In genomic region chr4:26953770-26954423, GRCh38 we compare ENCODE assay signal across 23 cellular contexts.
DNase-seq lines count a peak whose midpoint lies in the region; ATAC-seq, FAIRE-seq and TF ChIP-seq lines count a peak whose summit lies in the region.
"Had no signal": no experiment of that assay in that cellular context is flagged by ENCODE, and none has a peak within 500 bp of the region (broad histone marks: within the 10 kb centered on the region; RNA-seq: fewer than 3 reads in every experiment).

No MANE protein-coding gene starts in this region.

- H2AFZ ChIP-seq in OCI-LY3 (ENCODE audit: low read depth, low read length) = no peak overlapping the region

- H3K9ac ChIP-seq in OCI-LY3 (ENCODE audit: low read length) = no peak overlapping the region

- H3K27me3 Mint-ChIP-seq in activated naive CD8-positive, alpha-beta T cell = no peaks in the 10 kb centered on the region
- H3K27me3 Mint-ChIP-seq in activated naive CD8-positive, alpha-beta T cell treated with anti-CD3 and anti-CD28 coated beads, Interleukin-2, amount 50 U/mL, for 24 hours = no peaks in the 10 kb centered on the region
- H3K27me3 Mint-ChIP-seq in stimulated activated naive B cell treated with anti-CD40 and anti-IgM and Interleukin-4, amounts not matched to agents 10 μg/mL and 1 μg/mL and 100 μg/mL, for 72 hours = no peaks in the 10 kb centered on the region
- H3K27me3 Mint-ChIP-seq in MCF 10A (ENCODE audit: insufficient read depth, unreplicated experiment) = no peaks in the 10 kb centered on the region
- H3K27me3 Mint-ChIP-seq: CD4-positive, alpha-beta memory T cell had no signal

- peak overlapping the region; percentile 5 for H3K27ac Mint-ChIP-seq in activated naive CD8-positive, alpha-beta T cell
- no peak overlapping the region for H3K27ac Mint-ChIP-seq in activated naive CD8-positive, alpha-beta T cell treated with anti-CD3 and anti-CD28 coated beads, Interleukin-2, amount 50 U/mL, for 24 hours
- peak overlapping the region; percentile 21 for H3K27ac Mint-ChIP-seq in stimulated activated naive B cell treated with anti-CD40 and anti-IgM and Interleukin-4, amounts not matched to agents 10 μg/mL and 1 μg/mL and 100 μg/mL, for 72 hours
- no peak overlapping the region for H3K27ac Mint-ChIP-seq in MCF 10A (ENCODE audit: low read depth, unreplicated experiment)

- FAIRE-seq in islet of Langerhans (lab: Jason Lieb, UNC) = peak; percentile 89
- FAIRE-seq: GM12892, HTR-8/SVneo, RCC 7860 had no signal

- in situ Hi-C loops in brain microvascular endothelial cell (cut with HindIII; ENCODE audit: low pct_ligation_motif_present, low sequenced_read_pairs) = no loop called here

- H3K79me2 ChIP-seq in OCI-LY3 (ENCODE audit: low read length) = peaks cover 3% of the 10 kb centered on the region

- no peak for DNase-seq in activated naive CD8-positive, alpha-beta T cell treated with anti-CD3 and anti-CD28 coated beads, Interleukin-2, amount 50 U/mL, for 24 hours
- DNase-seq in stimulated activated naive B cell treated with anti-CD40 and anti-IgM and Interleukin-4, amounts not matched to agents 10 μg/mL and 1 μg/mL and 100 μg/mL, for 72 hours = no peak
- DNase-seq in NK-92 treated with Interleukin-12 subunit alpha and Interleukin-12 subunit beta, amount 100 ng/mL, for 24 hours (lab: John Stamatoyannopoulos, UW) = no peak
- DNase-seq in brain microvascular endothelial cell = no peak
- DNase-seq in MCF 10A (ENCODE audit: unreplicated experiment) = no peak
- DNase-seq: BE2C; CD4-positive, alpha-beta memory T cell; DND-41; GDM1; NCI-H1436 treated with DMSO at 0.1 percent for 48 hours; NCI-H2029 treated with DMSO at 0.1 percent for 48 hours; NCI-H510A; Right ventricle myocardium superior had no signal

- CTCF ChIA-PET in MCF 10A (lab: Yijun Ruan, JAX) = no interaction called here

- H3K27me3 ChIP-seq in OCI-LY3 (ENCODE audit: low read depth, low read length) = no peaks in the 10 kb centered on the region
- no peaks in the 10 kb centered on the region for H3K27me3 ChIP-seq in brain microvascular endothelial cell (replicated peaks)
- H3K27me3 ChIP-seq: BE2C had no signal

- no peak for ATAC-seq in activated naive CD8-positive, alpha-beta T cell treated with anti-CD3 and anti-CD28 coated beads, Interleukin-2, amount 50 U/mL, for 24 hours
- ATAC-seq in stimulated activated naive B cell treated with anti-CD40 and anti-IgM and Interleukin-4, amounts not matched to agents 10 μg/mL and 1 μg/mL and 100 μg/mL, for 72 hours (replicated peaks) = peak; percentile 38 to 42

- POLR2A ChIA-PET in MCF 10A (lab: Yijun Ruan, JAX) = no interaction called here

- peaks cover 14% of the 10 kb centered on the region for H3K4me1 ChIP-seq in OCI-LY3 (ENCODE audit: low read length)
- H3K4me1 ChIP-seq: HAP-1 had no signal

- no peaks in the 10 kb centered on the region; the same call in 1 of the 2 replicates for H4K20me1 ChIP-seq in OCI-LY3 (ENCODE audit: insufficient read depth, low read length)

- no peak overlapping the region for H3K4me3 Mint-ChIP-seq in activated naive CD8-positive, alpha-beta T cell
- H3K4me3 Mint-ChIP-seq in activated naive CD8-positive, alpha-beta T cell treated with anti-CD3 and anti-CD28 coated beads, Interleukin-2, amount 50 U/mL, for 24 hours = no peak overlapping the region
- H3K4me3 Mint-ChIP-seq in stimulated activated naive B cell treated with anti-CD40 and anti-IgM and Interleukin-4, amounts not matched to agents 10 μg/mL and 1 μg/mL and 100 μg/mL, for 72 hours = no peak overlapping the region
- H3K4me3 Mint-ChIP-seq in MCF 10A (ENCODE audit: unreplicated experiment) = no peak overlapping the region

- no TSS peak for BruUV-seq in MCF 10A (replicated peaks; lab: Mats Ljungman, UMichigan)

- peaks cover 5% of the 10 kb centered on the region for H3K9me3 Mint-ChIP-seq in activated naive CD8-positive, alpha-beta T cell (ENCODE audit: low read depth)
- H3K9me3 Mint-ChIP-seq in activated naive CD8-positive, alpha-beta T cell treated with anti-CD3 and anti-CD28 coated beads, Interleukin-2, amount 50 U/mL, for 24 hours = peaks cover 13% of the 10 kb centered on the region
- peaks cover 0 to 3% of the 10 kb centered on the region in 2 donors for H3K9me3 Mint-ChIP-seq in stimulated activated naive B cell treated with anti-CD40 and anti-IgM and Interleukin-4, amounts not matched to agents 10 μg/mL and 1 μg/mL and 100 μg/mL, for 72 hours
- H3K9me3 Mint-ChIP-seq in MCF 10A (ENCODE audit: unreplicated experiment) = no peaks in the 10 kb centered on the region

- intact Hi-C loops in MCF 10A (cut with micrococcal nuclease) = no loop called here

- no peak overlapping the region for H3K27ac ChIP-seq in OCI-LY3 (ENCODE audit: low read length)
- H3K27ac ChIP-seq in brain microvascular endothelial cell = no peak overlapping the region
- H3K27ac ChIP-seq: 22Rv1, HL-60, SK-N-MC had no signal

- H3K4me3 ChIP-seq in OCI-LY3 (ENCODE audit: low read length) (peak overlapping the region; percentile 22; the same call in 1 of the 2 replicates), brain microvascular endothelial cell (ENCODE audit: low read depth, low read length) (no peak overlapping the region)
- H3K4me3 ChIP-seq: HAP-1, SK-N-MC had no signal

- no peak for TF ChIP-seq CTCF in OCI-LY3 (IDR thresholded peaks at IDR 0.05; ENCODE audit: low read depth, low read length)
- TF ChIP-seq CTCF in brain microvascular endothelial cell (IDR thresholded peaks at IDR 0.05; ENCODE audit: low read depth, low read length, missing control alignments) = no peak
- TF ChIP-seq CTCF in MCF 10A (IDR thresholded peaks at IDR 0.05; ENCODE audit: unreplicated experiment) = no peak

- H3K4me1 Mint-ChIP-seq in activated naive CD8-positive, alpha-beta T cell (ENCODE audit: low read depth) = peaks cover 51% of the 10 kb centered on the region
- peaks cover 32% of the 10 kb centered on the region for H3K4me1 Mint-ChIP-seq in activated naive CD8-positive, alpha-beta T cell treated with anti-CD3 and anti-CD28 coated beads, Interleukin-2, amount 50 U/mL, for 24 hours
- peaks cover 13 to 23% of the 10 kb centered on the region in 2 donors for H3K4me1 Mint-ChIP-seq in stimulated activated naive B cell treated with anti-CD40 and anti-IgM and Interleukin-4, amounts not matched to agents 10 μg/mL and 1 μg/mL and 100 μg/mL, for 72 hours
- peaks cover 11% of the 10 kb centered on the region for H3K4me1 Mint-ChIP-seq in MCF 10A (ENCODE audit: insufficient read depth, unreplicated experiment)

- H3K4me2 ChIP-seq in OCI-LY3 (ENCODE audit: low read length) = peak overlapping the region; percentile 39

- H3K36me3 Mint-ChIP-seq in activated naive CD8-positive, alpha-beta T cell = peaks cover 22% of the 10 kb centered on the region
- peaks cover 29% of the 10 kb centered on the region for H3K36me3 Mint-ChIP-seq in activated naive CD8-positive, alpha-beta T cell treated with anti-CD3 and anti-CD28 coated beads, Interleukin-2, amount 50 U/mL, for 24 hours (ENCODE audit: low read depth)
- H3K36me3 Mint-ChIP-seq in stimulated activated naive B cell treated with anti-CD40 and anti-IgM and Interleukin-4, amounts not matched to agents 10 μg/mL and 1 μg/mL and 100 μg/mL, for 72 hours = peaks cover 6 to 16% of the 10 kb centered on the region in 2 donors
- no peaks in the 10 kb centered on the region for H3K36me3 Mint-ChIP-seq in MCF 10A (ENCODE audit: insufficient read depth, unreplicated experiment)

- H3K36me3 ChIP-seq in OCI-LY3 (replicated peaks; ENCODE audit: low read depth, low read length) = no peaks in the 10 kb centered on the region
- H3K36me3 ChIP-seq in brain microvascular endothelial cell (replicated peaks) = no peaks in the 10 kb centered on the region
- H3K36me3 ChIP-seq: BE2C, HAP-1 had no signal

- no peaks in the 10 kb centered on the region for H3K9me3 ChIP-seq in OCI-LY3 (ENCODE audit: insufficient read depth, low read length)
- H3K9me3 ChIP-seq: BE2C, HAP-1 had no signal

Comparison
In these comparisons a context has a peak if more than half of its experiments do, and no peak if none do; other contexts are left out.
1. H3K27ac Mint-ChIP-seq: peak in activated naive CD8-positive, alpha-beta T cell (single experiment) and stimulated activated naive B cell treated with anti-CD40 and anti-IgM and Interleukin-4, amounts not matched to agents 10 μg/mL and 1 μg/mL and 100 μg/mL, for 72 hours (single experiment); none in activated naive CD8-positive, alpha-beta T cell treated with anti-CD3 and anti-CD28 coated beads, Interleukin-2, amount 50 U/mL, for 24 hours (single experiment) and MCF 10A (single experiment).